Comparison of ENCODE assay signal across 1 cellular context in the genomic region with DNA sequence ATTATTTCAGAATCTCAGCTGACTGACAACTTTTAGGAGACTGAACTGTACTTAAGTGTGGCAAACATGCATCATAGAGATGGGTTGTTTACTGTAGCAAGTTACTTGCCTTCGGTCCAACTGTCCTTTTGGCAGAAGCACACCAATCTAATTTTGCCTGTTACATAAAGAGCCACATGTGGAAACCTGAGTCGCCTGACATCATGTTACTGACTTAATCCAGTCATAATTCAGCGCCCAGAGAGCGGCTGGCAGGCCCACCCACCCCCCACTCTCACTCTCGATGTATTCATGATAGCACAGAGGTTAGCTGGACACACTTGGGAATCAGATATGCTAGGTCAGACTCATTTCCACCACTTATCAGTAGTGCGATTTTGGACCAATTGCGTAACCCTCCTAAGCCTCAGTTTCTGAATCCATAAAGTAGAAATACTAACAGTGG.
TF ChIP-seq lines count a peak whose summit lies in the region.

No MANE protein-coding gene starts in this region.

TF ChIP-seq in HepG2, 621 proteins besides CTCF, POLR2A, EP300 and RAD21 (continued from another document and continues in another):
- TF ChIP-seq SOX6 (IDR thresholded peaks at IDR 0.05) (no peak), SOX6 (CRISPR knock-in tag; IDR thresholded peaks at IDR 0.05) (no peak), FOXO1 (CRISPR knock-in tag; IDR thresholded peaks at IDR 0.05) (0 out of 2 replicates have a peak, but pooled peaks have one; percentile 50), ZKSCAN8 (CRISPR knock-in tag; IDR thresholded peaks at IDR 0.05; ENCODE audit: borderline replicate concordance) (no peak), U2AF2 (IDR thresholded peaks at IDR 0.05; ENCODE audit: low read depth, low read length) (no peak), NFAT5 (CRISPR knock-in tag; IDR thresholded peaks at IDR 0.05) (no peak), JDP2 (CRISPR knock-in tag; IDR thresholded peaks at IDR 0.05; ENCODE audit: borderline replicate concordance) (no peak), ZSCAN9 (CRISPR knock-in tag; IDR thresholded peaks at IDR 0.05; ENCODE audit: borderline replicate concordance) (no peak), CEBPG (CRISPR knock-in tag; IDR thresholded peaks at IDR 0.05) (peak; percentile 94), XBP1 (CRISPR knock-in tag; IDR thresholded peaks at IDR 0.05) (no peak), ATF7 (IDR thresholded peaks at IDR 0.05) (no peak), ATF7 (CRISPR knock-in tag; IDR thresholded peaks at IDR 0.05) (no peak), RFXANK (CRISPR knock-in tag; IDR thresholded peaks at IDR 0.05) (no peak), ZNF737 (CRISPR knock-in tag; IDR thresholded peaks at IDR 0.05; ENCODE audit: borderline replicate concordance) (no peak), GATA4 (IDR thresholded peaks at IDR 0.05; ENCODE audit: borderline replicate concordance, low read depth) (no peak), RNF219 (CRISPR knock-in tag; IDR thresholded peaks at IDR 0.05) (no peak), FOXP4 (CRISPR knock-in tag; IDR thresholded peaks at IDR 0.05) (peak; percentile 33), SMARCC2 (IDR thresholded peaks at IDR 0.05) (no peak), ZNF512B (CRISPR knock-in tag; IDR thresholded peaks at IDR 0.05; ENCODE audit: borderline replicate concordance) (no peak), CEBPB (IDR thresholded peaks at IDR 0.05; ENCODE audit: borderline replicate concordance, low read depth, low read length) (peak; percentile 93), ZNF260 (CRISPR knock-in tag; IDR thresholded peaks at IDR 0.05; ENCODE audit: borderline replicate concordance, low read depth) (no peak), MEIS1 (CRISPR knock-in tag; IDR thresholded peaks at IDR 0.05; ENCODE audit: borderline replicate concordance) (no peak), SRSF9 (IDR thresholded peaks at IDR 0.05; ENCODE audit: borderline replicate concordance, insufficient read depth, low read depth, low read length, poor library complexity, severe bottlenecking) (no peak), ZNF570 (CRISPR knock-in tag; IDR thresholded peaks at IDR 0.05; ENCODE audit: borderline replicate concordance) (no peak), HOXA5 (CRISPR knock-in tag; IDR thresholded peaks at IDR 0.05) (no peak), ZSCAN30 (CRISPR knock-in tag; IDR thresholded peaks at IDR 0.05) (no peak), TAF15 (IDR thresholded peaks at IDR 0.05; ENCODE audit: low read depth, low read length, poor library complexity, severe bottlenecking) (no peak), ZMYM4 (CRISPR knock-in tag; IDR thresholded peaks at IDR 0.05) (peak; percentile 45; the same call in 1 of the 2 replicates), RARG (CRISPR knock-in tag; IDR thresholded peaks at IDR 0.05; ENCODE audit: low read depth) (no peak), RFX5 (IDR thresholded peaks at IDR 0.05; ENCODE audit: low read depth, low read length) (no peak), ZFP90 (CRISPR knock-in tag; IDR thresholded peaks at IDR 0.05; ENCODE audit: borderline replicate concordance) (no peak), CSRNP1 (CRISPR knock-in tag; IDR thresholded peaks at IDR 0.05) (no peak), NONO (IDR thresholded peaks at IDR 0.05) (no peak), NONO (CRISPR knock-in tag; conservative IDR thresholded peaks at IDR 0.05) (0 out of 2 replicates have a peak, but pooled peaks have one; percentile 27)
- TF ChIP-seq, protein P1, sequence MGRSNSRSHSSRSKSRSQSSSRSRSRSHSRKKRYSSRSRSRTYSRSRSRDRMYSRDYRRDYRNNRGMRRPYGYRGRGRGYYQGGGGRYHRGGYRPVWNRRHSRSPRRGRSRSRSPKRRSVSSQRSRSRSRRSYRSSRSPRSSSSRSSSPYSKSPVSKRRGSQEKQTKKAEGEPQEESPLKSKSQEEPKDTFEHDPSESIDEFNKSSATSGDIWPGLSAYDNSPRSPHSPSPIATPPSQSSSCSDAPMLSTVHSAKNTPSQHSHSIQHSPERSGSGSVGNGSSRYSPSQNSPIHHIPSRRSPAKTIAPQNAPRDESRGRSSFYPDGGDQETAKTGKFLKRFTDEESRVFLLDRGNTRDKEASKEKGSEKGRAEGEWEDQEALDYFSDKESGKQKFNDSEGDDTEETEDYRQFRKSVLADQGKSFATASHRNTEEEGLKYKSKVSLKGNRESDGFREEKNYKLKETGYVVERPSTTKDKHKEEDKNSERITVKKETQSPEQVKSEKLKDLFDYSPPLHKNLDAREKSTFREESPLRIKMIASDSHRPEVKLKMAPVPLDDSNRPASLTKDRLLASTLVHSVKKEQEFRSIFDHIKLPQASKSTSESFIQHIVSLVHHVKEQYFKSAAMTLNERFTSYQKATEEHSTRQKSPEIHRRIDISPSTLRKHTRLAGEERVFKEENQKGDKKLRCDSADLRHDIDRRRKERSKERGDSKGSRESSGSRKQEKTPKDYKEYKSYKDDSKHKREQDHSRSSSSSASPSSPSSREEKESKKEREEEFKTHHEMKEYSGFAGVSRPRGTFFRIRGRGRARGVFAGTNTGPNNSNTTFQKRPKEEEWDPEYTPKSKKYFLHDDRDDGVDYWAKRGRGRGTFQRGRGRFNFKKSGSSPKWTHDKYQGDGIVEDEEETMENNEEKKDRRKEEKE (IDR thresholded peaks at IDR 0.05) = no peak
- TF ChIP-seq, protein P2, sequence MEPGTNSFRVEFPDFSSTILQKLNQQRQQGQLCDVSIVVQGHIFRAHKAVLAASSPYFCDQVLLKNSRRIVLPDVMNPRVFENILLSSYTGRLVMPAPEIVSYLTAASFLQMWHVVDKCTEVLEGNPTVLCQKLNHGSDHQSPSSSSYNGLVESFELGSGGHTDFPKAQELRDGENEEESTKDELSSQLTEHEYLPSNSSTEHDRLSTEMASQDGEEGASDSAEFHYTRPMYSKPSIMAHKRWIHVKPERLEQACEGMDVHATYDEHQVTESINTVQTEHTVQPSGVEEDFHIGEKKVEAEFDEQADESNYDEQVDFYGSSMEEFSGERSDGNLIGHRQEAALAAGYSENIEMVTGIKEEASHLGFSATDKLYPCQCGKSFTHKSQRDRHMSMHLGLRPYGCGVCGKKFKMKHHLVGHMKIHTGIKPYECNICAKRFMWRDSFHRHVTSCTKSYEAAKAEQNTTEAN (CRISPR knock-in tag; conservative IDR thresholded peaks at IDR 0.05) = no peak
- TF ChIP-seq, protein P3, sequence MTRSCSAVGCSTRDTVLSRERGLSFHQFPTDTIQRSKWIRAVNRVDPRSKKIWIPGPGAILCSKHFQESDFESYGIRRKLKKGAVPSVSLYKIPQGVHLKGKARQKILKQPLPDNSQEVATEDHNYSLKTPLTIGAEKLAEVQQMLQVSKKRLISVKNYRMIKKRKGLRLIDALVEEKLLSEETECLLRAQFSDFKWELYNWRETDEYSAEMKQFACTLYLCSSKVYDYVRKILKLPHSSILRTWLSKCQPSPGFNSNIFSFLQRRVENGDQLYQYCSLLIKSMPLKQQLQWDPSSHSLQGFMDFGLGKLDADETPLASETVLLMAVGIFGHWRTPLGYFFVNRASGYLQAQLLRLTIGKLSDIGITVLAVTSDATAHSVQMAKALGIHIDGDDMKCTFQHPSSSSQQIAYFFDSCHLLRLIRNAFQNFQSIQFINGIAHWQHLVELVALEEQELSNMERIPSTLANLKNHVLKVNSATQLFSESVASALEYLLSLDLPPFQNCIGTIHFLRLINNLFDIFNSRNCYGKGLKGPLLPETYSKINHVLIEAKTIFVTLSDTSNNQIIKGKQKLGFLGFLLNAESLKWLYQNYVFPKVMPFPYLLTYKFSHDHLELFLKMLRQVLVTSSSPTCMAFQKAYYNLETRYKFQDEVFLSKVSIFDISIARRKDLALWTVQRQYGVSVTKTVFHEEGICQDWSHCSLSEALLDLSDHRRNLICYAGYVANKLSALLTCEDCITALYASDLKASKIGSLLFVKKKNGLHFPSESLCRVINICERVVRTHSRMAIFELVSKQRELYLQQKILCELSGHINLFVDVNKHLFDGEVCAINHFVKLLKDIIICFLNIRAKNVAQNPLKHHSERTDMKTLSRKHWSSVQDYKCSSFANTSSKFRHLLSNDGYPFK (CRISPR knock-in tag; IDR thresholded peaks at IDR 0.05; ENCODE audit: borderline replicate concordance) = no peak
